In the genomic region with DNA sequence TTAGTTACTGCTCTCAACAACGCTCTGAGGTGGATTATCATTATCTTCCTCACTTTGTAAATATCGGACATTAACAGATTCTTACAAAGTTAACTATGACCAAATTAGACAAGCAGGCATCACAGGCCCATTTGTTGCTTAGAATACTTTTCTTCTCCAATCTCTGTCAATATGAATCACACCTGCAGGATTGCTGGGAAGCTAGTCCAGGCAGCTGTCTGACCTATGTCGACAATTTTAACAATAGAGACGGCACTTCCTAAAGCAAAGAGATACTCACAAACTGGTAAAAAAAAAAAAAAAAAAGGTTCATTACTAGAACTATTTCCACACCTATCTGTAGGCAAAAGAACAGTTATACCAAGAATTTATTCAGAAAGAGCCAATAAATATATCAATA, we compare ENCODE assay signal across 8 cellular contexts.
"Had no signal": no experiment of that assay in that cellular context is flagged by ENCODE, and none has a peak within 500 bp of the region (broad histone marks: within the 10 kb centered on the region; RNA-seq: fewer than 3 reads in every experiment).

No MANE protein-coding gene starts in this region.

- ATAC-seq: HCT116 had no signal

- H3K4me3 ChIP-seq: GM23248, HAP-1 had no signal

- H3K9me3 ChIP-seq: HAP-1 had no signal

- H3K36me3 ChIP-seq: HAP-1 had no signal

- H3K4me1 ChIP-seq: HAP-1 had no signal

- H3K27ac ChIP-seq: GM23248, HL-60 had no signal

- DNase-seq: GM23248, GOT3, H7, HFFc6, IMR-90 had no signal
